Comparison of ENCODE assay signal across 1 cellular context in the genomic region with DNA sequence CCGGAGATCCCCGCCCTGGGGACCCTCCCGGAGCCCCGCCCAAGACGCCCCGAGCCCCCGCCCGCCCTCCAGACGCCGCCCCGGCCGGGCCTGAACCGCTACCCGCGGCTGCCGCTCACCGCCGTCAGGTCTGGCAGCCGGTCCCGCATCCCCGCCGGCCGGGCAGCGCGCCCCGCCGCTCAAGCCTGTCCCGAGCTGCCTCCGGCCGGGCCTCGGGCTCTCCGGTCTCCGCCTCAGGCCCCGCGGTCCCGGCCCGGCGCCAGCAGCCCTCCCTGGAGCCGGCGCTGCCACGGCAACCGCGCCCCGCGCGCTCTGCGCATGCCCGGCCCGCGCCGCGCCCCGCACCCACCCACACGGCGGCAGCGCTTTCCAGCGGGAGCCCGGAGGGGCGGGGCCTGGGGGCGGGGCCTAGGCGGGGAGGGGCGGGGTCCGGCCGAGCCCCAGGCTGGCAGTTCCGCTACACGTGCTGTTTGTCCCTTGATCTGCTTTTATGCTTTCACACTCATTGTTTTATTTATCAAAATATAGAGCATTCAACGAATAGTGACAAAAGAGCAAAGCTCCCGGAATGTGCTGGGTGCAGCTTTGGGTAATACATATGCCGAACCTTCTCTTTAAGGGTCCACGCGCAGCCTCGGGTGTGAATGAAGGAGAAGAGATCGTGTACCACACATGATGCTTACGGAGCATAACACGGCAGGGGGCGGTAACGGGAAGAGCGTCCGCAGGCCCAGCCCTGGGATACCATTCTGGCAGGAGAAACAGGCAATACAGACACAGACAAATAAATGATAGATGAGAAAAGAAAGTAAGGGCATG.
TF ChIP-seq lines count a peak whose summit lies in the region.

A gene (minus strand): TSS at position 300 of the 819 bp plus-strand sequence. CDS start 151 bp downstream, at position 149.

TF ChIP-seq in K562, 482 proteins besides CTCF, POLR2A, EP300 and RAD21 (continued from another document and continues in another):
- TF ChIP-seq, protein P1, sequence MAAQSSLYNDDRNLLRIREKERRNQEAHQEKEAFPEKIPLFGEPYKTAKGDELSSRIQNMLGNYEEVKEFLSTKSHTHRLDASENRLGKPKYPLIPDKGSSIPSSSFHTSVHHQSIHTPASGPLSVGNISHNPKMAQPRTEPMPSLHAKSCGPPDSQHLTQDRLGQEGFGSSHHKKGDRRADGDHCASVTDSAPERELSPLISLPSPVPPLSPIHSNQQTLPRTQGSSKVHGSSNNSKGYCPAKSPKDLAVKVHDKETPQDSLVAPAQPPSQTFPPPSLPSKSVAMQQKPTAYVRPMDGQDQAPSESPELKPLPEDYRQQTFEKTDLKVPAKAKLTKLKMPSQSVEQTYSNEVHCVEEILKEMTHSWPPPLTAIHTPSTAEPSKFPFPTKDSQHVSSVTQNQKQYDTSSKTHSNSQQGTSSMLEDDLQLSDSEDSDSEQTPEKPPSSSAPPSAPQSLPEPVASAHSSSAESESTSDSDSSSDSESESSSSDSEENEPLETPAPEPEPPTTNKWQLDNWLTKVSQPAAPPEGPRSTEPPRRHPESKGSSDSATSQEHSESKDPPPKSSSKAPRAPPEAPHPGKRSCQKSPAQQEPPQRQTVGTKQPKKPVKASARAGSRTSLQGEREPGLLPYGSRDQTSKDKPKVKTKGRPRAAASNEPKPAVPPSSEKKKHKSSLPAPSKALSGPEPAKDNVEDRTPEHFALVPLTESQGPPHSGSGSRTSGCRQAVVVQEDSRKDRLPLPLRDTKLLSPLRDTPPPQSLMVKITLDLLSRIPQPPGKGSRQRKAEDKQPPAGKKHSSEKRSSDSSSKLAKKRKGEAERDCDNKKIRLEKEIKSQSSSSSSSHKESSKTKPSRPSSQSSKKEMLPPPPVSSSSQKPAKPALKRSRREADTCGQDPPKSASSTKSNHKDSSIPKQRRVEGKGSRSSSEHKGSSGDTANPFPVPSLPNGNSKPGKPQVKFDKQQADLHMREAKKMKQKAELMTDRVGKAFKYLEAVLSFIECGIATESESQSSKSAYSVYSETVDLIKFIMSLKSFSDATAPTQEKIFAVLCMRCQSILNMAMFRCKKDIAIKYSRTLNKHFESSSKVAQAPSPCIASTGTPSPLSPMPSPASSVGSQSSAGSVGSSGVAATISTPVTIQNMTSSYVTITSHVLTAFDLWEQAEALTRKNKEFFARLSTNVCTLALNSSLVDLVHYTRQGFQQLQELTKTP (IDR thresholded peaks at IDR 0.05; ENCODE audit: low read depth in 1 of 2, partially characterized antibody in 2 of 2) = peak in 1 of 2 experiments; percentile 50
- TF ChIP-seq ETV1 (tag; conservative IDR thresholded peaks at IDR 0.05; ENCODE audit: low read depth) (0 out of 2 replicates have a peak, but pooled peaks have one; percentile 48), CXXC5 (CRISPR knock-in tag; IDR thresholded peaks at IDR 0.05) (peak; percentile 63; the same call in 1 of the 2 replicates), SOX6 (IDR thresholded peaks at IDR 0.05) (peak; percentile 49; the same call in 1 of the 2 replicates), SMARCE1 (IDR thresholded peaks at IDR 0.05) (peak; percentile 70), JUND (IDR thresholded peaks at IDR 0.05; ENCODE audit: borderline replicate concordance, low read depth, low read length) (peak; percentile 46; the same call in 1 of the 2 replicates), JUND (tag; IDR thresholded peaks at IDR 0.05; ENCODE audit: borderline replicate concordance, low read depth, low read length) (peak; percentile 40; the same call in 1 of the 3 replicates), BRCA1 (IDR thresholded peaks at IDR 0.05) (no peak), BRCA1 (CRISPR knock-in tag; IDR thresholded peaks at IDR 0.05) (no peak), SREBF1 (IDR thresholded peaks at IDR 0.05; ENCODE audit: borderline replicate concordance, low read depth, low read length) (no peak), RAD51 (IDR thresholded peaks at IDR 0.05; ENCODE audit: borderline replicate concordance, low read depth) (peak; percentile 42; the same call in 1 of the 2 replicates), MEF2D (tag; conservative IDR thresholded peaks at IDR 0.05; ENCODE audit: low read depth) (0 out of 2 replicates have a peak, but pooled peaks have one; percentile 43), TEAD4 (IDR thresholded peaks at IDR 0.05; ENCODE audit: low read length) (peak; percentile 26; the same call in 1 of the 2 replicates), TEAD4 (CRISPR knock-in tag; IDR thresholded peaks at IDR 0.05; ENCODE audit: borderline replicate concordance) (no peak), HIVEP1 (CRISPR knock-in tag; IDR thresholded peaks at IDR 0.05) (no peak), ATF1 (CRISPR knock-in tag; IDR thresholded peaks at IDR 0.05) (no peak), ATF1 (tag; IDR thresholded peaks at IDR 0.05) (peak; percentile 73), NR4A1 (CRISPR knock-in tag; IDR thresholded peaks at IDR 0.05) (no peak), NR4A1 (tag; IDR thresholded peaks at IDR 0.05) (no peak), ZNF263 (CRISPR knock-in tag; IDR thresholded peaks at IDR 0.05; ENCODE audit: borderline replicate concordance) (peak; percentile 21; the same call in 1 of the 2 replicates), HOXB6 (CRISPR knock-in tag; IDR thresholded peaks at IDR 0.05; ENCODE audit: borderline replicate concordance) (no peak), ESRRA (IDR thresholded peaks at IDR 0.05; ENCODE audit: borderline replicate concordance, low read depth) (peak; percentile 42), ZNF224 (CRISPR knock-in tag; IDR thresholded peaks at IDR 0.05) (no peak), MYNN (IDR thresholded peaks at IDR 0.05) (no peak), MYNN (CRISPR knock-in tag; IDR thresholded peaks at IDR 0.05) (no peak), ZNF431 (CRISPR knock-in tag; IDR thresholded peaks at IDR 0.05) (no peak), ZNF77 (CRISPR knock-in tag; IDR thresholded peaks at IDR 0.05) (no peak), NFE2 (IDR thresholded peaks at IDR 0.05; ENCODE audit: low read depth) (0 out of 2 replicates have a peak, but pooled peaks have one; percentile 17), MECOM (CRISPR knock-in tag; IDR thresholded peaks at IDR 0.05) (no peak), PHF20 (IDR thresholded peaks at IDR 0.05; ENCODE audit: partially characterized antibody) (no peak), ZNF311 (CRISPR knock-in tag; IDR thresholded peaks at IDR 0.05) (0 out of 2 replicates have a peak, but pooled peaks have one; percentile 35), TAF15 (IDR thresholded peaks at IDR 0.05; ENCODE audit: low read depth, low read length) (no peak), NFIX (CRISPR knock-in tag; IDR thresholded peaks at IDR 0.05; ENCODE audit: low read depth) (no peak), CC2D1A (IDR thresholded peaks at IDR 0.05) (no peak), RFX1 (IDR thresholded peaks at IDR 0.05) (no peak), CREB1 (IDR thresholded peaks at IDR 0.05) (peak; percentile 56; the same call in 1 of the 2 replicates), CREB1 (CRISPR knock-in tag; IDR thresholded peaks at IDR 0.05) (peak; percentile 61; the same call in 1 of the 2 replicates), NCOA1 (IDR thresholded peaks at IDR 0.05; ENCODE audit: low read depth) (peak; percentile 52; the same call in 1 of the 2 replicates), NCOR1 (IDR thresholded peaks at IDR 0.05) (no peak), SRF (CRISPR knock-in tag; IDR thresholded peaks at IDR 0.05) (peak in 1 of 2 experiments; percentile 28; a peak in 1 of 4 replicates), HMG20A (CRISPR knock-in tag; conservative IDR thresholded peaks at IDR 0.05) (no peak), ZNF133 (CRISPR knock-in tag; IDR thresholded peaks at IDR 0.05) (no peak), MAZ (CRISPR knock-in tag; conservative IDR thresholded peaks at IDR 0.05 in 1 of 2, IDR thresholded peaks at IDR 0.05 in 1 of 2) (peak in 1 of 2 experiments; percentile 57; a peak in 2 of 4 replicates), CREM (IDR thresholded peaks at IDR 0.05; ENCODE audit: low read depth) (peak; percentile 77), GATAD2A (IDR thresholded peaks at IDR 0.05) (no peak), HDAC8 (tag; IDR thresholded peaks at IDR 0.05) (no peak), PHB2 (IDR thresholded peaks at IDR 0.05; ENCODE audit: low read depth) (no peak), ZNF174 (CRISPR knock-in tag; IDR thresholded peaks at IDR 0.05) (no peak), TCF7 (IDR thresholded peaks at IDR 0.05; ENCODE audit: borderline replicate concordance) (0 out of 2 replicates have a peak, but pooled peaks have one; percentile 8), XRCC5 (IDR thresholded peaks at IDR 0.05; ENCODE audit: low read depth, low read length) (no peak; the same call in 1 of the 2 replicates), NFXL1 (CRISPR knock-in tag; IDR thresholded peaks at IDR 0.05) (no peak), NFE2L1 (tag; IDR thresholded peaks at IDR 0.05; ENCODE audit: borderline replicate concordance, low read depth) (no peak), ETV5 (CRISPR knock-in tag; IDR thresholded peaks at IDR 0.05; ENCODE audit: low read depth) (no peak)
- TF ChIP-seq, protein P2, sequence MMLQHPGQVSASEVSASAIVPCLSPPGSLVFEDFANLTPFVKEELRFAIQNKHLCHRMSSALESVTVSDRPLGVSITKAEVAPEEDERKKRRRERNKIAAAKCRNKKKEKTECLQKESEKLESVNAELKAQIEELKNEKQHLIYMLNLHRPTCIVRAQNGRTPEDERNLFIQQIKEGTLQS (IDR thresholded peaks at IDR 0.05) = no peak
- TF ChIP-seq, protein P2 (CRISPR knock-in tag; conservative IDR thresholded peaks at IDR 0.05) = peak; percentile 59; the same call in 1 of the 2 replicates
- TF ChIP-seq, protein P3, sequence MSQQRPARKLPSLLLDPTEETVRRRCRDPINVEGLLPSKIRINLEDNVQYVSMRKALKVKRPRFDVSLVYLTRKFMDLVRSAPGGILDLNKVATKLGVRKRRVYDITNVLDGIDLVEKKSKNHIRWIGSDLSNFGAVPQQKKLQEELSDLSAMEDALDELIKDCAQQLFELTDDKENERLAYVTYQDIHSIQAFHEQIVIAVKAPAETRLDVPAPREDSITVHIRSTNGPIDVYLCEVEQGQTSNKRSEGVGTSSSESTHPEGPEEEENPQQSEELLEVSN (IDR thresholded peaks at IDR 0.05; ENCODE audit: borderline replicate concordance in 1 of 2, extremely low read depth in 1 of 2, insufficient read depth in 1 of 2, insufficient read length in 1 of 2, low read depth in 1 of 2, low read length in 1 of 2, poor library complexity in 1 of 2, severe bottlenecking in 1 of 2) = peak; percentile 59 to 71
- TF ChIP-seq, protein P4, sequence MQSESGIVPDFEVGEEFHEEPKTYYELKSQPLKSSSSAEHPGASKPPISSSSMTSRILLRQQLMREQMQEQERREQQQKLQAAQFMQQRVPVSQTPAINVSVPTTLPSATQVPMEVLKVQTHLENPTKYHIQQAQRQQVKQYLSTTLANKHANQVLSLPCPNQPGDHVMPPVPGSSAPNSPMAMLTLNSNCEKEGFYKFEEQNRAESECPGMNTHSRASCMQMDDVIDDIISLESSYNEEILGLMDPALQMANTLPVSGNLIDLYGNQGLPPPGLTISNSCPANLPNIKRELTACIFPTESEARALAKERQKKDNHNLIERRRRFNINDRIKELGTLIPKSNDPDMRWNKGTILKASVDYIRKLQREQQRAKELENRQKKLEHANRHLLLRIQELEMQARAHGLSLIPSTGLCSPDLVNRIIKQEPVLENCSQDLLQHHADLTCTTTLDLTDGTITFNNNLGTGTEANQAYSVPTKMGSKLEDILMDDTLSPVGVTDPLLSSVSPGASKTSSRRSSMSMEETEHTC (IDR thresholded peaks at IDR 0.05) = no peak
- TF ChIP-seq, protein P5, sequence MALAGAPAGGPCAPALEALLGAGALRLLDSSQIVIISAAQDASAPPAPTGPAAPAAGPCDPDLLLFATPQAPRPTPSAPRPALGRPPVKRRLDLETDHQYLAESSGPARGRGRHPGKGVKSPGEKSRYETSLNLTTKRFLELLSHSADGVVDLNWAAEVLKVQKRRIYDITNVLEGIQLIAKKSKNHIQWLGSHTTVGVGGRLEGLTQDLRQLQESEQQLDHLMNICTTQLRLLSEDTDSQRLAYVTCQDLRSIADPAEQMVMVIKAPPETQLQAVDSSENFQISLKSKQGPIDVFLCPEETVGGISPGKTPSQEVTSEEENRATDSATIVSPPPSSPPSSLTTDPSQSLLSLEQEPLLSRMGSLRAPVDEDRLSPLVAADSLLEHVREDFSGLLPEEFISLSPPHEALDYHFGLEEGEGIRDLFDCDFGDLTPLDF (CRISPR knock-in tag; IDR thresholded peaks at IDR 0.05) = no peak; the same call in 1 of the 2 replicates
- TF ChIP-seq, protein P6, sequence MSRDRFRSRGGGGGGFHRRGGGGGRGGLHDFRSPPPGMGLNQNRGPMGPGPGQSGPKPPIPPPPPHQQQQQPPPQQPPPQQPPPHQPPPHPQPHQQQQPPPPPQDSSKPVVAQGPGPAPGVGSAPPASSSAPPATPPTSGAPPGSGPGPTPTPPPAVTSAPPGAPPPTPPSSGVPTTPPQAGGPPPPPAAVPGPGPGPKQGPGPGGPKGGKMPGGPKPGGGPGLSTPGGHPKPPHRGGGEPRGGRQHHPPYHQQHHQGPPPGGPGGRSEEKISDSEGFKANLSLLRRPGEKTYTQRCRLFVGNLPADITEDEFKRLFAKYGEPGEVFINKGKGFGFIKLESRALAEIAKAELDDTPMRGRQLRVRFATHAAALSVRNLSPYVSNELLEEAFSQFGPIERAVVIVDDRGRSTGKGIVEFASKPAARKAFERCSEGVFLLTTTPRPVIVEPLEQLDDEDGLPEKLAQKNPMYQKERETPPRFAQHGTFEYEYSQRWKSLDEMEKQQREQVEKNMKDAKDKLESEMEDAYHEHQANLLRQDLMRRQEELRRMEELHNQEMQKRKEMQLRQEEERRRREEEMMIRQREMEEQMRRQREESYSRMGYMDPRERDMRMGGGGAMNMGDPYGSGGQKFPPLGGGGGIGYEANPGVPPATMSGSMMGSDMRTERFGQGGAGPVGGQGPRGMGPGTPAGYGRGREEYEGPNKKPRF (IDR thresholded peaks at IDR 0.05; ENCODE audit: low read depth, low read length) = no peak
- TF ChIP-seq, protein P7, sequence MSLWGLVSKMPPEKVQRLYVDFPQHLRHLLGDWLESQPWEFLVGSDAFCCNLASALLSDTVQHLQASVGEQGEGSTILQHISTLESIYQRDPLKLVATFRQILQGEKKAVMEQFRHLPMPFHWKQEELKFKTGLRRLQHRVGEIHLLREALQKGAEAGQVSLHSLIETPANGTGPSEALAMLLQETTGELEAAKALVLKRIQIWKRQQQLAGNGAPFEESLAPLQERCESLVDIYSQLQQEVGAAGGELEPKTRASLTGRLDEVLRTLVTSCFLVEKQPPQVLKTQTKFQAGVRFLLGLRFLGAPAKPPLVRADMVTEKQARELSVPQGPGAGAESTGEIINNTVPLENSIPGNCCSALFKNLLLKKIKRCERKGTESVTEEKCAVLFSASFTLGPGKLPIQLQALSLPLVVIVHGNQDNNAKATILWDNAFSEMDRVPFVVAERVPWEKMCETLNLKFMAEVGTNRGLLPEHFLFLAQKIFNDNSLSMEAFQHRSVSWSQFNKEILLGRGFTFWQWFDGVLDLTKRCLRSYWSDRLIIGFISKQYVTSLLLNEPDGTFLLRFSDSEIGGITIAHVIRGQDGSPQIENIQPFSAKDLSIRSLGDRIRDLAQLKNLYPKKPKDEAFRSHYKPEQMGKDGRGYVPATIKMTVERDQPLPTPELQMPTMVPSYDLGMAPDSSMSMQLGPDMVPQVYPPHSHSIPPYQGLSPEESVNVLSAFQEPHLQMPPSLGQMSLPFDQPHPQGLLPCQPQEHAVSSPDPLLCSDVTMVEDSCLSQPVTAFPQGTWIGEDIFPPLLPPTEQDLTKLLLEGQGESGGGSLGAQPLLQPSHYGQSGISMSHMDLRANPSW (CRISPR knock-in tag; IDR thresholded peaks at IDR 0.05) = no peak
